In the genomic region with DNA sequence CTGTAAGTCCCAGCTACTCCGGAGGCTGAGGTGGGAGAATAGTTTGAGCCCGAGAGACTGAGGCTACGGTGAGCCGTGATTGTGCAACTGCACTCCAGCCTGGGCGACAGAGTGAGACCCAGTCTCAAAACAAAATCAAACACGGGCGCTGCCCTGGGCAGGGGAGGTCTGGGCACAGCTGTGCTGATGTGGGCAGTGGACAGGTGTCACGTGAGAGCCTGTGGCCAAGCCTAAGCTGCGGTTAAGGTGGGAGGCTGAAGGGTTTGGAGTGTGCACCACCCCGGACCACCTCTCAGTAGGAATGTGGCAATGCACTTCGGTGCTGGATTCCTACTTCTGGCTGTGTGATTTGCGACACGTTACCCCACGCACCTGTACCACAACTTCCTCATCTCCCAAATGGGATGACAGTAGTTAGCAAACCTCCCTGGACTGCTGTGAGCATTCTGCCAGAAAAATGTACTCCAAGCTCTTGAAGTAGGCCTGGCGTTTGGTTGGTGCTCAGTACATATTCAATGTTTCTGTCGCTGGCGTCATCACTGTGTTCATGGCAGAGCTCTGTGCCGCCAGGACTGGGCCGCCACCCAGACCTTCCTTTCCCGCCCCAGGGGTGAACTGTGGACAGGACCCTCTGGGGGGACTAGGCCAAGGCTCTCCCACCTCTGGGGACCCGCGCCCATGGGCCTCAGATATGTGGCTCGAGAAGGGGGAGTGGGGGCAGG, we compare ENCODE assay signal across 8 cellular contexts. TPM values are rescaled to one million over a fixed set of nuclear protein-coding genes. Genes with fewer than 3 reads are reported as not detected.
DNase-seq lines count a peak whose midpoint lies in the region; ATAC-seq and TF ChIP-seq lines count a peak whose summit lies in the region.

No MANE protein-coding gene starts in this region.

- peak overlapping the region; percentile 33 for H3K18ac ChIP-seq in mesendoderm (ENCODE audit: low read length)

- H2BK120ac ChIP-seq in mesendoderm (ENCODE audit: low read depth, low read length): no peak overlapping the region

- DNase-seq in stimulated activated CD4-positive, alpha-beta T cell treated with anti-CD3 and anti-CD28 coated beads, Interleukin-15, amount 100 ng/mL, for 24 hours: peak; percentile 9
- DNase-seq in stimulated activated CD4-positive, alpha-beta T cell treated with anti-CD3 and anti-CD28 coated beads, Interleukin-2, amount 100 ng/mL, for 24 hours: no peak
- DNase-seq in breast epithelium (ENCODE audit: low spot score in 2 of 2) (no peak), mesendoderm (no peak), MV-4-11 (lab: John Stamatoyannopoulos, UW) (no peak), NCI-H2107 treated with DMSO at 0.1 percent for 48 hours (lab: John Stamatoyannopoulos, UW; ENCODE audit: unreplicated experiment) (no peak)

- H2AK5ac ChIP-seq in mesendoderm (ENCODE audit: low read length): peak overlapping the region; percentile 37

- H3K4me3 ChIP-seq in breast epithelium (peak overlapping the region; percentile 65 to 84 (median 82)), mesendoderm (ENCODE audit: low read length) (no peak overlapping the region), urinary bladder (ENCODE audit: low read depth, low read length) (peak overlapping the region; percentile 79)

- H2BK5ac ChIP-seq in mesendoderm (ENCODE audit: low read length): no peak overlapping the region

- H3K36me3 ChIP-seq in breast epithelium: no peaks in the 10 kb centered on the region
- H3K36me3 ChIP-seq in mesendoderm (ENCODE audit: control insufficient read depth, insufficient read depth, low read length): no peaks in the 10 kb centered on the region
- no peaks in the 10 kb centered on the region for H3K36me3 ChIP-seq in urinary bladder (ENCODE audit: insufficient read depth)

- WGBS in mesendoderm (ENCODE audit: extremely low coverage, insufficient coverage, low lambda C conversion rate): no CpG with 5 or more reads among the region's 23 CpGs
- 94% methylated on average over 23 of the region's 23 CpGs for WGBS in urinary bladder

- TF ChIP-seq POLR2A in breast epithelium (IDR thresholded peaks at IDR 0.05): no peak

- H3K27ac ChIP-seq in breast epithelium (peak overlapping the region; percentile 64 to 68), mesendoderm (ENCODE audit: low read depth, low read length) (no peak overlapping the region), urinary bladder (ENCODE audit: low read depth) (no peak overlapping the region)

- no peak overlapping the region for H4K5ac ChIP-seq in mesendoderm (ENCODE audit: low read length)

- peak overlapping the region; percentile 45 for H3K4ac ChIP-seq in mesendoderm (ENCODE audit: low read depth, low read length)

- peaks cover 21% of the 10 kb centered on the region for H3K79me2 ChIP-seq in mesendoderm (ENCODE audit: control insufficient read depth, insufficient read depth, low read length)

- H3K56ac ChIP-seq in mesendoderm (ENCODE audit: low read length): peak overlapping the region; percentile 93

- peaks cover 0 to 6% of the 10 kb centered on the region in 2 donors for H3K4me1 ChIP-seq in breast epithelium
- H3K4me1 ChIP-seq in mesendoderm (ENCODE audit: control insufficient read depth, low read depth, low read length): peaks cover 7% of the 10 kb centered on the region
- H3K4me1 ChIP-seq in urinary bladder (ENCODE audit: insufficient read depth): no peaks in the 10 kb centered on the region

- H3K79me1 ChIP-seq in mesendoderm (ENCODE audit: low read length): peaks cover 5% of the 10 kb centered on the region

- H3K27me3 ChIP-seq in breast epithelium (no peaks in the 10 kb centered on the region), mesendoderm (ENCODE audit: insufficient read depth, low read length, poor library complexity) (no peaks in the 10 kb centered on the region)

- no peak for TF ChIP-seq CTCF in breast epithelium (IDR thresholded peaks at IDR 0.05)

- H3K4me2 ChIP-seq in mesendoderm (ENCODE audit: low read length): peak overlapping the region; percentile 63

- H2BK15ac ChIP-seq in mesendoderm (replicated peaks; ENCODE audit: low read depth): no peak overlapping the region

- H4K8ac ChIP-seq in mesendoderm (ENCODE audit: low read depth, low read length): peak overlapping the region; percentile 40

- no peak for ATAC-seq in HG03378 (IDR thresholded peaks at IDR 0.05; ENCODE audit: unreplicated experiment)

- peak overlapping the region; percentile 85 for H3K9ac ChIP-seq in mesendoderm (ENCODE audit: low read length)

- no peaks in the 10 kb centered on the region for H3K9me3 ChIP-seq in breast epithelium

- no peak overlapping the region for H3K23ac ChIP-seq in mesendoderm (ENCODE audit: low read length)

- intact Hi-C loops in breast epithelium (cut with DNase I; ENCODE audit: low total_unique reads): no loop called here

RNA-seq across cellular contexts. Expression of gene ZNF74, which starts 0.8 kb away (rescaled TPM):
- total RNA-seq in breast epithelium (10 to 100 TPM in 1 of 3 donors, 1 to 10 TPM in 2; 4.8 to 11.5 (median 10.0) TPM), urinary bladder (9.7 TPM)
- 17.1 TPM for polyA plus RNA-seq in mesendoderm (2013, experiment 1 of 2)
- polyA plus RNA-seq in mesendoderm (2013, experiment 2 of 2): 16.9 TPM
- polyA plus RNA-seq in urinary bladder: 9.3 TPM

RNA-seq across cellular contexts. Expression of gene SCARF2, which starts 44.5 kb away (rescaled TPM):
- 10 to 100 TPM in 2 of 3 donors, 1 to 10 TPM in 1; 5.3 to 14.7 (median 12.3) TPM for total RNA-seq in breast epithelium
- polyA plus RNA-seq in mesendoderm (2013, experiment 1 of 2): 7.9 TPM
- 7.1 TPM for polyA plus RNA-seq in mesendoderm (2013, experiment 2 of 2)
- total RNA-seq in urinary bladder: 10.4 TPM
- 16.8 TPM for polyA plus RNA-seq in urinary bladder

Comparison
In these comparisons a context has a peak if more than half of its experiments do, and no peak if none do; other contexts are left out.
1. H3K27ac ChIP-seq: peak in breast epithelium (2 of 2); none in mesendoderm (single experiment) and urinary bladder (single experiment).